19 cellular contexts compared by ENCODE assay signal in the genomic region with DNA sequence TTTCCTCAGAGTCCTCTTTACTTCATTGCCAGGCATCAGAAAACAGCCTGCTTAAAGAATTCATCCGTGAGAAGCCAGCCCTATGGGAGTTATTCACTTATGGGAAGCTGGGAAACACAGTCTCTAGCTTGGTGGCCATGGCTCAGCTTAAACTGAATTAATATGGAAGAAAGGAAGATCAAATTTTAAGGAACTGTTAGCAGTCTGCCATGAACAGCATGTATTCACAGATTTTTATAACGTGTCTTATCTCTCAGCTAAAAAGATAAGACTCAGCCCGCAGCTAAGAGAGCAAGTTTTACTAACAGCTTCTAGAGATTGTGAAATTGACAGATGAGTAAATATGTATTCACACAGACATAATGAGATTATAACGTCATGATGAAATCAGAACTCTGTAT.
DNase-seq lines count a peak whose midpoint lies in the region; ATAC-seq, FAIRE-seq and TF ChIP-seq lines count a peak whose summit lies in the region.
"Had no signal": no experiment of that assay in that cellular context is flagged by ENCODE, and none has a peak within 500 bp of the region (broad histone marks: within the 10 kb centered on the region; RNA-seq: fewer than 3 reads in every experiment).

No MANE protein-coding gene starts in this region.

- H3K27ac ChIP-seq in HL-60 (replicated peaks): peak overlapping the region; percentile 80
- no peak overlapping the region for H3K27ac ChIP-seq in astrocyte (ENCODE audit: low read depth, low read length)
- H3K27ac ChIP-seq in right lobe of liver: no peak overlapping the region
- H3K27ac ChIP-seq: breast epithelium, C4-2B had no signal

- H3K36me3 Mint-ChIP-seq in astrocyte (ENCODE audit: low read depth, unreplicated experiment): no peaks in the 10 kb centered on the region

- H3K27me3 ChIP-seq in HL-60 (ENCODE audit: insufficient read depth, poor library complexity, severe bottlenecking) (no peaks in the 10 kb centered on the region), astrocyte (ENCODE audit: insufficient read depth, low read length) (no peaks in the 10 kb centered on the region), right lobe of liver (no peaks in the 10 kb centered on the region)
- H3K27me3 ChIP-seq: breast epithelium had no signal

- H3K4me1 Mint-ChIP-seq in astrocyte (ENCODE audit: low read depth, unreplicated experiment): no peaks in the 10 kb centered on the region

- H3K27ac Mint-ChIP-seq in astrocyte (ENCODE audit: unreplicated experiment): no peak overlapping the region
- H3K27ac Mint-ChIP-seq: effector memory CD8-positive, alpha-beta T cell had no signal

- TF ChIP-seq CTCF in HL-60 (IDR thresholded peaks at IDR 0.05; ENCODE audit: insufficient read depth, low read length) (no peak), astrocyte (IDR thresholded peaks at IDR 0.05; ENCODE audit: insufficient read depth, low read depth, low read length) (no peak), right lobe of liver (IDR thresholded peaks at IDR 0.05) (no peak)

- H3K9me3 ChIP-seq in astrocyte (ENCODE audit: insufficient read depth, low read depth, low read length) (no peaks in the 10 kb centered on the region), right lobe of liver (no peaks in the 10 kb centered on the region)
- H3K9me3 ChIP-seq: breast epithelium had no signal

- H3K4me1 ChIP-seq in astrocyte (ENCODE audit: insufficient read depth, low read length): no peaks in the 10 kb centered on the region
- no peaks in the 10 kb centered on the region for H3K4me1 ChIP-seq in right lobe of liver
- H3K4me1 ChIP-seq: breast epithelium had no signal

- FAIRE-seq in astrocyte (lab: Jason Lieb, UNC) (no peak), islet of Langerhans (lab: Jason Lieb, UNC) (peak; percentile 90)
- FAIRE-seq: keratinocyte had no signal

- H3K4me3 ChIP-seq in HL-60 (replicated peaks; ENCODE audit: insufficient read depth, low read length) (no peak overlapping the region), astrocyte (ENCODE audit: insufficient read depth, low read depth, low read length) (no peak overlapping the region), right lobe of liver (no peak overlapping the region)
- H3K4me3 ChIP-seq: breast epithelium had no signal

- no peaks in the 10 kb centered on the region for H3K9me3 Mint-ChIP-seq in astrocyte (ENCODE audit: unreplicated experiment)

- H3K36me3 ChIP-seq in astrocyte (ENCODE audit: insufficient read depth, low read length): no peaks in the 10 kb centered on the region
- H3K36me3 ChIP-seq in right lobe of liver: no peaks in the 10 kb centered on the region
- H3K36me3 ChIP-seq: breast epithelium had no signal

- H3K27me3 Mint-ChIP-seq in astrocyte (ENCODE audit: low read depth, unreplicated experiment): no peaks in the 10 kb centered on the region

- no peaks in the 10 kb centered on the region for H4K20me1 ChIP-seq in astrocyte (ENCODE audit: insufficient read depth, low read length)

- intact Hi-C loops in right lobe of liver (cut with DNase I): no loop called here

- WGBS in right lobe of liver (ENCODE audit: insufficient coverage, low coverage, low lambda C conversion rate, missing lambda C conversion rate): 8% methylated on average over 4 of the region's 4 CpGs

- H3K79me2 ChIP-seq in astrocyte (ENCODE audit: insufficient read depth, low read length): no peaks in the 10 kb centered on the region

- H3K9ac ChIP-seq in astrocyte (ENCODE audit: low read length): no peak overlapping the region

- TF ChIP-seq POLR2A in right lobe of liver (IDR thresholded peaks at IDR 0.05): no peak

- peak; percentile 6 for DNase-seq in EL
- DNase-seq in HL-60 (ENCODE audit: low read depth in 1 of 2, low spot score in 1 of 2): peak in 1 of 2 experiments; percentile 27
- peak; percentile 15 for DNase-seq in astrocyte (ENCODE audit: low read depth)
- no peak for DNase-seq in right lobe of liver
- no peak for DNase-seq in cortex of kidney (lab: John Stamatoyannopoulos, UW)
- no peak for DNase-seq in activated CD4-positive, CD25-positive, alpha-beta regulatory T cell treated with anti-CD3 and anti-CD28 coated beads, Interleukin-2, amount 50 U/mL, for 72 hours
- DNase-seq: activated naive CD4-positive, alpha-beta T cell treated with anti-CD3 and anti-CD28 coated beads, Interleukin-2, amount 50 U/mL, for 16 hours; effector memory CD8-positive, alpha-beta T cell; H7; IMR-90; NCI-H1417; posterior cingulate gyrus; stimulated activated CD4-positive, alpha-beta T cell treated with anti-CD3 and anti-CD28 coated beads, Interleukin-15, amount 100 ng/mL, for 24 hours; T-helper 1 cell had no signal

- H3K4me3 Mint-ChIP-seq in astrocyte (ENCODE audit: unreplicated experiment): no peak overlapping the region
- H3K4me3 Mint-ChIP-seq: effector memory CD8-positive, alpha-beta T cell had no signal

- no peak for ATAC-seq in right lobe of liver
- ATAC-seq in activated CD4-positive, CD25-positive, alpha-beta regulatory T cell treated with anti-CD3 and anti-CD28 coated beads, Interleukin-2, amount 50 U/mL, for 24 hours: no peak
- ATAC-seq: effector memory CD8-positive, alpha-beta T cell had no signal

- no peak overlapping the region for H3K4me2 ChIP-seq in astrocyte (ENCODE audit: low read length)

- no peak overlapping the region for H2AFZ ChIP-seq in astrocyte (ENCODE audit: low read depth, low read length)

Comparison
In these comparisons a context has a peak if more than half of its experiments do, and no peak if none do; other contexts are left out.
1. DNase-seq: peak in EL (single experiment) and astrocyte (single experiment); none in right lobe of liver (0 of 3), cortex of kidney (single experiment) and activated CD4-positive, CD25-positive, alpha-beta regulatory T cell treated with anti-CD3 and anti-CD28 coated beads, Interleukin-2, amount 50 U/mL, for 72 hours (single experiment).